Comparison of ENCODE assay signal across 27 cellular contexts in genomic region chr4:56511098-56511497, GRCh38. TPM values are rescaled to one million over a fixed set of nuclear protein-coding genes. Genes with fewer than 3 reads are reported as not detected.
DNase-seq lines count a peak whose midpoint lies in the region; FAIRE-seq and TF ChIP-seq lines count a peak whose summit lies in the region.
"Had no signal": no experiment of that assay in that cellular context is flagged by ENCODE, and none has a peak within 500 bp of the region (broad histone marks: within the 10 kb centered on the region; RNA-seq: fewer than 3 reads in every experiment).

No MANE protein-coding gene starts in this region.

- H3K79me1 ChIP-seq in H1 (ENCODE audit: low read depth, low read length), result no peaks in the 10 kb centered on the region

- H3K9me3 Mint-ChIP-seq in endodermal cell, result no peaks in the 10 kb centered on the region

- peaks cover 27% of the 10 kb centered on the region for H3K27me3 Mint-ChIP-seq in endodermal cell (ENCODE audit: insufficient read depth)

- H3K18ac ChIP-seq in H1 (ENCODE audit: extremely low read depth, low read length), result no peak overlapping the region

- TF ChIP-seq POLR2A in H1 (IDR thresholded peaks at IDR 0.05; ENCODE audit: control extremely low read depth in 1 of 2, low read depth in 2 of 2, low read length in 2 of 2) (no peak), sigmoid colon (IDR thresholded peaks at IDR 0.05) (no peak)

- H3K23ac ChIP-seq in H1 (ENCODE audit: insufficient read length), result no peak overlapping the region

- no peak for TF ChIP-seq EP300 in H1 (IDR thresholded peaks at IDR 0.05; ENCODE audit: borderline replicate concordance in 1 of 2, low read depth in 2 of 2, low read length in 2 of 2)
- TF ChIP-seq EP300 in sigmoid colon (IDR thresholded peaks at IDR 0.05), result no peak

- TF ChIP-seq CTCF in LNCaP clone FGC (IDR thresholded peaks at IDR 0.05; ENCODE audit: control insufficient read depth, extremely low read depth, insufficient read depth) (no peak), H1 (IDR thresholded peaks at IDR 0.05; ENCODE audit: control extremely low read depth in 1 of 3, insufficient read depth in 1 of 3, low read depth in 1 of 3, low read length in 3 of 3) (no peak), hepatocyte (IDR thresholded peaks at IDR 0.05; ENCODE audit: poor library complexity) (no peak), sigmoid colon (IDR thresholded peaks at IDR 0.05) (no peak), endodermal cell (conservative IDR thresholded peaks at IDR 0.05) (no peak)

- H3K36me3 Mint-ChIP-seq in endodermal cell (ENCODE audit: low read depth), result no peaks in the 10 kb centered on the region
- H3K36me3 Mint-ChIP-seq: CD4-positive, CD25-positive, alpha-beta regulatory T cell had no signal

- H3K4me2 ChIP-seq in H1 (ENCODE audit: insufficient read depth in 1 of 2, low read depth in 2 of 2, low read length in 2 of 2) (no peak overlapping the region), hepatocyte (no peak overlapping the region)
- H3K4me2 ChIP-seq: BLaER1, SK-N-SH had no signal

- no peak for TF ChIP-seq RAD21 in H1 (IDR thresholded peaks at IDR 0.05 in 1 of 2, conservative IDR thresholded peaks at IDR 0.05 in 1 of 2; ENCODE audit: low read depth in 2 of 2, low read length in 2 of 2)

- no peak overlapping the region for H3K4me3 ChIP-seq in LNCaP clone FGC (ENCODE audit: low read depth, low read length)
- H3K4me3 ChIP-seq in H1 (ENCODE audit: extremely low read depth in 1 of 4, insufficient read depth in 2 of 4, low read depth in 3 of 4, low read length in 4 of 4), result no peak overlapping the region
- H3K4me3 ChIP-seq in hepatocyte, result no peak overlapping the region
- H3K4me3 ChIP-seq in sigmoid colon, result no peak overlapping the region
- H3K4me3 ChIP-seq in endodermal cell (ENCODE audit: low read length), result no peak overlapping the region
- H3K4me3 ChIP-seq: BLaER1, GM12878 had no signal

- intact Hi-C loops in sigmoid colon (cut with DNase I), result loop anchor here (2.0 kb wide), 1 partner anchor 34 kb away; no protein-coding TSS in a partner anchor

- H2BK120ac ChIP-seq in H1 (replicated peaks; ENCODE audit: low read depth, low read length), result no peak overlapping the region

- H2AFZ ChIP-seq in H1 (ENCODE audit: low read length), result no peak overlapping the region
- H2AFZ ChIP-seq in hepatocyte, result no peak overlapping the region

- H2AK5ac ChIP-seq in H1 (ENCODE audit: low read depth, low read length), result no peak overlapping the region

- no peak overlapping the region for H3K14ac ChIP-seq in H1 (ENCODE audit: insufficient read length)

- H3K27ac ChIP-seq in H1 (ENCODE audit: low read depth, low read length) (no peak overlapping the region), hepatocyte (no peak overlapping the region), sigmoid colon (peak overlapping the region in 3 of 4 donors; percentile 25 to 76 (median 63)), endodermal cell (ENCODE audit: low read depth, low read length) (no peak overlapping the region)
- H3K27ac ChIP-seq: BLaER1 had no signal

- peaks cover 4% of the 10 kb centered on the region; the same call in 1 of the 2 replicates for H3K23me2 ChIP-seq in H1 (ENCODE audit: low read depth, low read length)

- no peak overlapping the region for H4K91ac ChIP-seq in H1 (replicated peaks; ENCODE audit: insufficient read length, low read length)

- H2BK15ac ChIP-seq in H1 (ENCODE audit: low read length), result no peak overlapping the region

- H4K20me1 ChIP-seq in H1 (replicated peaks in 1 of 2; ENCODE audit: control insufficient read depth in 1 of 2, insufficient read depth in 2 of 2, low read length in 2 of 2), result no peaks in the 10 kb centered on the region
- H4K20me1 ChIP-seq in hepatocyte (ENCODE audit: insufficient read depth, poor library complexity, severe bottlenecking), result no peaks in the 10 kb centered on the region
- H4K20me1 ChIP-seq: BLaER1 had no signal

- H4K5ac ChIP-seq in H1 (ENCODE audit: insufficient read length, low read depth, low read length), result no peak overlapping the region

- no peak overlapping the region for H2BK12ac ChIP-seq in H1 (ENCODE audit: low read depth, low read length)

- H3K4ac ChIP-seq in H1 (replicated peaks; ENCODE audit: insufficient read length, low read depth, low read length), result no peak overlapping the region

- H3K9me3 ChIP-seq in H1 (ENCODE audit: insufficient read depth in 2 of 2, low read depth in 1 of 2, low read length in 1 of 2) (no peaks in the 10 kb centered on the region), hepatocyte (ENCODE audit: low read depth) (no peaks in the 10 kb centered on the region), sigmoid colon (no peaks in the 10 kb centered on the region), endodermal cell (ENCODE audit: control insufficient read depth, low read length) (no peaks in the 10 kb centered on the region)
- H3K9me3 ChIP-seq: BLaER1, SK-N-SH had no signal

- no peak overlapping the region for H3K4me3 Mint-ChIP-seq in endodermal cell

- H3K9ac ChIP-seq in H1 (replicated peaks in 1 of 4; ENCODE audit: extremely low read depth in 1 of 4, low read depth in 3 of 4, low read length in 3 of 4) (no peak overlapping the region), endodermal cell (ENCODE audit: extremely low read depth, low read length, poor library complexity, severe bottlenecking) (no peak overlapping the region)
- H3K9ac ChIP-seq: BLaER1, SK-N-SH had no signal

- H2BK5ac ChIP-seq in H1 (ENCODE audit: low read depth, low read length), result no peak overlapping the region

- H3K79me2 ChIP-seq in H1 (ENCODE audit: control insufficient read depth in 1 of 2, insufficient read depth in 2 of 2, low read length in 2 of 2) (no peaks in the 10 kb centered on the region), hepatocyte (no peaks in the 10 kb centered on the region)

- no peak overlapping the region for H3K56ac ChIP-seq in H1 (replicated peaks; ENCODE audit: insufficient read length, low read depth, low read length)

- no peak overlapping the region for H3K27ac Mint-ChIP-seq in endodermal cell
- H3K27ac Mint-ChIP-seq: CD4-positive, CD25-positive, alpha-beta regulatory T cell had no signal

- H2BK20ac ChIP-seq in H1 (ENCODE audit: low read length), result no peak overlapping the region

- H3K4me1 Mint-ChIP-seq in endodermal cell, result peaks cover 6% of the 10 kb centered on the region

- peaks cover 3 to 11% (median 9%) of the 10 kb centered on the region in 4 experiments for H3K27me3 ChIP-seq in H1 (replicated peaks in 1 of 4; ENCODE audit: control insufficient read depth in 3 of 4, extremely low read depth in 1 of 4, insufficient read depth in 3 of 4, low read length in 3 of 4)
- H3K27me3 ChIP-seq in hepatocyte, result no peaks in the 10 kb centered on the region
- no peaks in the 10 kb centered on the region for H3K27me3 ChIP-seq in sigmoid colon
- H3K27me3 ChIP-seq in endodermal cell (ENCODE audit: control insufficient read depth, insufficient read depth, low read length, poor library complexity, severe bottlenecking), result peaks cover 14% of the 10 kb centered on the region

- no peaks in the 10 kb centered on the region for H3K9me2 ChIP-seq in hepatocyte (replicated peaks; ENCODE audit: insufficient read depth)
- H3K9me2 ChIP-seq: SK-N-SH had no signal

- H4K8ac ChIP-seq in H1 (ENCODE audit: extremely low read depth, insufficient read depth, low read length), result no peak overlapping the region

- FAIRE-seq in H1 (lab: Jason Lieb, UNC), result peak; percentile 7
- FAIRE-seq: A204.1, D721Med, GM12878 had no signal

- H3K4me1 ChIP-seq in H1 (replicated peaks in 1 of 4; ENCODE audit: control insufficient read depth in 3 of 4, insufficient read depth in 4 of 4, low read length in 3 of 4) (peaks cover 0 to 3% (median 2%) of the 10 kb centered on the region in 4 experiments; a peak in 4 of 7 replicates), hepatocyte (ENCODE audit: insufficient read depth) (peaks cover 5% of the 10 kb centered on the region), sigmoid colon (peaks cover 0 to 28% (median 19%) of the 10 kb centered on the region in 4 donors), endodermal cell (ENCODE audit: control insufficient read depth, insufficient read depth, low read length) (no peaks in the 10 kb centered on the region)

- H3K36me3 ChIP-seq in H1 (ENCODE audit: control insufficient read depth in 2 of 4, insufficient read depth in 4 of 4, low read length in 3 of 4), result no peaks in the 10 kb centered on the region
- no peaks in the 10 kb centered on the region for H3K36me3 ChIP-seq in hepatocyte (replicated peaks; ENCODE audit: insufficient read depth, low read depth)
- H3K36me3 ChIP-seq in sigmoid colon, result no peaks in the 10 kb centered on the region
- H3K36me3 ChIP-seq in endodermal cell (ENCODE audit: control insufficient read depth, insufficient read depth, low read length), result no peaks in the 10 kb centered on the region

- DNase-seq in LNCaP clone FGC (ENCODE audit: low read depth) (peak; percentile 56), H1 (ENCODE audit: low read depth in 1 of 2, low spot score in 2 of 2) (no peak), hepatocyte (ENCODE audit: low spot score) (peak; percentile 20), sigmoid colon (peak; percentile 89), GM19240 (ENCODE audit: insufficient read length, low spot score) (no peak), endodermal cell (no peak), NCI-H2196 (lab: John Stamatoyannopoulos, UW; ENCODE audit: unreplicated experiment) (no peak)
- DNase-seq: CD4-positive, CD25-positive, alpha-beta regulatory T cell; DMS79; EL; GDM1; Karpas-422; MV-4-11; NCI-H1105; NCI-H1436 treated with DMSO at 0.1 percent for 48 hours; NCI-H187 treated with DMSO at 0.1 percent for 48 hours; NCI-H2171 treated with DMSO at 0.1 percent for 48 hours; NCI-H524; NCI-H748 treated with DMSO at 0.1 percent for 48 hours; NK-92 treated with Interleukin-12 subunit alpha and Interleukin-12 subunit beta, amount 100 ng/mL, for 24 hours; PC-3; SK-N-SH had no signal

- POLR2A ChIA-PET in H1 (lab: Charles Lee; ENCODE audit: partially characterized antibody), result interaction anchor here (0.6 kb wide), 1 partner anchor 342 kb away, joined by 4 read pairs; no protein-coding TSS in a partner anchor

- CTCF ChIA-PET in H1 (lab: Charles Lee; ENCODE audit: partially characterized antibody), result interaction anchor here (0.9 to 1.4 kb wide), 2 partner anchors 33 to 34 kb away, joined by 3 to 4 read pairs; no protein-coding TSS in a partner anchor

RNA-seq across cellular contexts. Expression of gene ARL9, which starts 5.5 kb away (rescaled TPM):
- 0.31 and 0.76 TPM in 2 replicates for total RNA-seq in H1 (2021; fragmentation: NEBNext Ultra II Directional; extraction: Animal tissue kit (Norgen Biotek cat#: 25700))
- polyA plus RNA-seq in H1 (2011; rRNA removed) (0.31 and 0.60 TPM in 2 replicates), hepatocyte (0.15 and 0.85 TPM in 2 replicates), sigmoid colon (under 1 TPM in 1 of 3 donors, not detected in 2; 0.47 TPM)
- polyA plus RNA-seq in H1 (2011; cell fraction: cytosol; rRNA removed), result 0.32 TPM
- 0.26 TPM for polyA plus RNA-seq in H1 (2011; cell fraction: nucleus; rRNA removed)
- polyA plus RNA-seq in H1 (2012, experiment 1 of 2), result 0.60 to 0.78 TPM (median 0.70 TPM) in 3 of 4 replicates, not detected in the other
- 0.12 TPM for polyA plus RNA-seq in H1 (2012, experiment 2 of 2)
- 0.55 TPM for polyA plus RNA-seq in H1 (2013, experiment 1 of 2)
- 0.40 TPM for polyA plus RNA-seq in H1 (2013, experiment 2 of 2)
- polyA minus RNA-seq in H1 (2011; rRNA and poly(A)+ RNA removed), result 0.51 TPM in 1 of 2 replicates, not detected in the other
- polyA minus RNA-seq in H1 (2011; cell fraction: cytosol; rRNA and poly(A)+ RNA removed), result not detected
- not detected for polyA minus RNA-seq in H1 (2011; cell fraction: nucleus; rRNA and poly(A)+ RNA removed)
- total RNA-seq in hepatocyte (1.4 TPM in 1 of 2 replicates, not detected in the other), sigmoid colon (1 to 10 TPM in 1 of 4 donors, under 1 TPM in 2, not detected in 1; 0.54 to 1.1 (median 0.66) TPM), endodermal cell (under 1 TPM in 1 of 2 donors, not detected in 1; 0.20 TPM)
- 1.3 TPM for polyA plus RNA-seq in endodermal cell (2013, experiment 1 of 2)
- polyA plus RNA-seq in endodermal cell (2013, experiment 2 of 2), result 1.0 TPM
- total RNA-seq: CD4-positive, CD25-positive, alpha-beta regulatory T cell; GM12878; H4 had no signal
- polyA plus RNA-seq: CD4-positive, CD25-positive, alpha-beta regulatory T cell; GM12878; SK-N-SH had no signal

RNA-seq across cellular contexts. Expression of gene SRP72, which starts 43.7 kb away (rescaled TPM):
- total RNA-seq in H1 (2021; fragmentation: NEBNext Ultra II Directional; extraction: Animal tissue kit (Norgen Biotek cat#: 25700)), result 139 and 144 TPM in 2 replicates
- polyA plus RNA-seq in H1 (2011; rRNA removed) (24.4 and 37.7 TPM in 2 replicates), hepatocyte (74.9 and 79.4 TPM in 2 replicates), sigmoid colon (10 to 100 TPM; 29.4 to 33.4 (median 30.6) TPM)
- 53.7 TPM for polyA plus RNA-seq in H1 (2011; cell fraction: cytosol; rRNA removed)
- 57.6 TPM for polyA plus RNA-seq in H1 (2011; cell fraction: nucleus; rRNA removed)
- polyA plus RNA-seq in H1 (2012, experiment 1 of 2), result 91.0 to 130 TPM (median 95.4 TPM) in 4 replicates
- 6.4 TPM for polyA plus RNA-seq in H1 (2012, experiment 2 of 2)
- polyA plus RNA-seq in H1 (2013, experiment 1 of 2), result 219 TPM
- polyA plus RNA-seq in H1 (2013, experiment 2 of 2), result 212 TPM
- 157 and 257 TPM in 2 replicates for polyA minus RNA-seq in H1 (2011; rRNA and poly(A)+ RNA removed)
- 106 TPM for polyA minus RNA-seq in H1 (2011; cell fraction: cytosol; rRNA and poly(A)+ RNA removed)
- 109 TPM for polyA minus RNA-seq in H1 (2011; cell fraction: nucleus; rRNA and poly(A)+ RNA removed)
- total RNA-seq in hepatocyte (58.8 and 59.8 TPM in 2 replicates), sigmoid colon (10 to 100 TPM; 45.9 to 55.9 (median 48.4) TPM), endodermal cell (100 to 1,000 TPM; 123 to 134 TPM)
- 106 TPM for polyA plus RNA-seq in endodermal cell (2013, experiment 1 of 2)
- 96.7 TPM for polyA plus RNA-seq in endodermal cell (2013, experiment 2 of 2)

Comparison
In these comparisons a context has a peak if more than half of its experiments do, and no peak if none do; other contexts are left out.
1. DNase-seq: peak in LNCaP clone FGC (single experiment), hepatocyte (single experiment) and sigmoid colon (single experiment); none in H1 (0 of 2), GM19240 (single experiment), endodermal cell (single experiment) and NCI-H2196 (single experiment).
2. H3K27ac ChIP-seq: peak in sigmoid colon (3 of 4); none in H1 (single experiment), hepatocyte (single experiment) and endodermal cell (single experiment).